Comparison of ENCODE assay signal across 6 cellular contexts in genomic region chr6:162125659-162126058, GRCh38.
"Had no signal": no experiment of that assay in that cellular context is flagged by ENCODE, and none has a peak within 500 bp of the region (broad histone marks: within the 10 kb centered on the region; RNA-seq: fewer than 3 reads in every experiment).

No MANE protein-coding gene starts in this region.

- H3K9ac ChIP-seq: KMS-11 had no signal

- H3K27ac ChIP-seq: HL-60, KMS-11 had no signal

- H3K4me2 ChIP-seq: KMS-11 had no signal

- DNase-seq: IMR-90, KBM-7, KG1 had no signal

- H3K4me3 ChIP-seq: K562 had no signal
